ENCODE assay signal across 1 cellular context in genomic region chr9:38622083-38622674, GRCh38.
TF ChIP-seq lines count a peak whose summit lies in the region.

No MANE protein-coding gene starts in this region.

TF ChIP-seq in SK-N-SH treated with all-trans-retinoic acid at 6 μM for 48 hours, 23 proteins besides CTCF, POLR2A, EP300 and RAD21 (continued from another document):
- TF ChIP-seq PATZ1 (CRISPR knock-in tag; IDR thresholded peaks at IDR 0.05; ENCODE audit: borderline replicate concordance) (no peak), ZNF70 (CRISPR knock-in tag; IDR thresholded peaks at IDR 0.05) (no peak), TOX (CRISPR knock-in tag; IDR thresholded peaks at IDR 0.05; ENCODE audit: borderline replicate concordance) (no peak), POU6F1 (CRISPR knock-in tag; IDR thresholded peaks at IDR 0.05; ENCODE audit: borderline replicate concordance, low read depth) (no peak), TCF4 (CRISPR knock-in tag; IDR thresholded peaks at IDR 0.05; ENCODE audit: borderline replicate concordance) (no peak), RARB (CRISPR knock-in tag; IDR thresholded peaks at IDR 0.05) (no peak), OSR1 (CRISPR knock-in tag; IDR thresholded peaks at IDR 0.05) (no peak), PPARA (CRISPR knock-in tag; IDR thresholded peaks at IDR 0.05; ENCODE audit: borderline replicate concordance) (no peak), ZFP3 (CRISPR knock-in tag; IDR thresholded peaks at IDR 0.05) (no peak)
TF ChIP-seq in SK-N-SH treated with all-trans-retinoic acid at 6 μM for 48 hours: peak in this region for 0.
